Comparison of ENCODE assay signal across 9 cellular contexts in genomic region chr19:13089139-13089856, GRCh38. TPM values are rescaled to one million over a fixed set of nuclear protein-coding genes. Genes with fewer than 3 reads are reported as not detected.
A peak's percentile ranks its signal among the peaks of the same experiment; 100 is the strongest.
DNase-seq lines count a peak whose midpoint lies in the region; ATAC-seq and TF ChIP-seq lines count a peak whose summit lies in the region.
"Had no signal": no experiment of that assay in that cellular context is flagged by ENCODE, and none has a peak within 500 bp of the region (broad histone marks: within the 10 kb centered on the region; RNA-seq: fewer than 3 reads in every experiment).

No MANE protein-coding gene starts in this region.

- no peak overlapping the region for H3K4me3 ChIP-seq in epithelial cell of proximal tubule (ENCODE audit: low read depth, low read length)

- H3K4me3 Mint-ChIP-seq in stimulated activated naive B cell treated with anti-CD40 and anti-IgM and Interleukin-4, amounts not matched to agents 10 μg/mL and 1 μg/mL and 100 μg/mL, for 72 hours = no peak overlapping the region
- H3K4me3 Mint-ChIP-seq: CD4-positive, alpha-beta memory T cell had no signal

- peak; percentile 18 to 42 for DNase-seq in NCI-H524 (lab: John Stamatoyannopoulos, UW)
- DNase-seq in NCI-H524 treated with DMSO at 0.1 percent for 48 hours (lab: John Stamatoyannopoulos, UW) = no peak
- peak; percentile 38 for DNase-seq in NCI-H69 (lab: John Stamatoyannopoulos, UW)
- no peak for DNase-seq in epithelial cell of proximal tubule (ENCODE audit: low read depth)
- DNase-seq in stimulated activated naive B cell treated with anti-CD40 and anti-IgM and Interleukin-4, amounts not matched to agents 10 μg/mL and 1 μg/mL and 100 μg/mL, for 72 hours = no peak
- DNase-seq in mucosa of gallbladder (ENCODE audit: low spot score) = no peak
- no peak for DNase-seq in stimulated activated CD4-positive, alpha-beta T cell treated with anti-CD3 and anti-CD28 coated beads, Interleukin-2, amount 100 ng/mL, for 48 hours
- no peak for DNase-seq in NCI-H1417 treated with DMSO at 0.1 percent for 48 hours (lab: John Stamatoyannopoulos, UW)

- no peaks in the 10 kb centered on the region for H3K36me3 Mint-ChIP-seq in stimulated activated naive B cell treated with anti-CD40 and anti-IgM and Interleukin-4, amounts not matched to agents 10 μg/mL and 1 μg/mL and 100 μg/mL, for 72 hours
- H3K36me3 Mint-ChIP-seq: CD4-positive, alpha-beta memory T cell had no signal

- ATAC-seq in stimulated activated naive B cell treated with anti-CD40 and anti-IgM and Interleukin-4, amounts not matched to agents 10 μg/mL and 1 μg/mL and 100 μg/mL, for 72 hours (replicated peaks) = peak; percentile 62 to 71

- TF ChIP-seq CTCF in epithelial cell of proximal tubule (conservative IDR thresholded peaks at IDR 0.05; ENCODE audit: low read depth, low read length) = peak; percentile 44

- no peaks in the 10 kb centered on the region for H3K9me3 Mint-ChIP-seq in stimulated activated naive B cell treated with anti-CD40 and anti-IgM and Interleukin-4, amounts not matched to agents 10 μg/mL and 1 μg/mL and 100 μg/mL, for 72 hours
- H3K9me3 Mint-ChIP-seq: CD4-positive, alpha-beta memory T cell had no signal

- H3K27me3 Mint-ChIP-seq in stimulated activated naive B cell treated with anti-CD40 and anti-IgM and Interleukin-4, amounts not matched to agents 10 μg/mL and 1 μg/mL and 100 μg/mL, for 72 hours = no peaks in the 10 kb centered on the region

- H3K4me1 Mint-ChIP-seq in stimulated activated naive B cell treated with anti-CD40 and anti-IgM and Interleukin-4, amounts not matched to agents 10 μg/mL and 1 μg/mL and 100 μg/mL, for 72 hours = peaks cover 7% of the 10 kb centered on the region in 2 donors

- no peak overlapping the region for H3K27ac Mint-ChIP-seq in stimulated activated naive B cell treated with anti-CD40 and anti-IgM and Interleukin-4, amounts not matched to agents 10 μg/mL and 1 μg/mL and 100 μg/mL, for 72 hours

RNA-seq across cellular contexts. Expression of gene LYL1, which starts 13.4 kb away (rescaled TPM):
- total RNA-seq in epithelial cell of proximal tubule (4.0 and 6.9 TPM in 2 replicates), mucosa of gallbladder (11.7 TPM)

RNA-seq across cellular contexts. Expression of gene TRMT1, which starts 27.2 kb away (rescaled TPM):
- total RNA-seq in epithelial cell of proximal tubule (49.9 and 56.1 TPM in 2 replicates), mucosa of gallbladder (35.0 TPM)

RNA-seq across cellular contexts. Expression of gene NACC1, which starts 28.8 kb away (rescaled TPM):
- total RNA-seq in epithelial cell of proximal tubule = 72.2 and 114 TPM in 2 replicates
- 72.0 TPM for total RNA-seq in mucosa of gallbladder

Comparison
In these comparisons a context has a peak if more than half of its experiments do, and no peak if none do; other contexts are left out.
1. DNase-seq: peak in NCI-H524 (2 of 2) and NCI-H69 (single experiment); none in NCI-H524 treated with DMSO at 0.1 percent for 48 hours (single experiment), epithelial cell of proximal tubule (single experiment), stimulated activated naive B cell treated with anti-CD40 and anti-IgM and Interleukin-4, amounts not matched to agents 10 μg/mL and 1 μg/mL and 100 μg/mL, for 72 hours (single experiment), mucosa of gallbladder (single experiment), stimulated activated CD4-positive, alpha-beta T cell treated with anti-CD3 and anti-CD28 coated beads, Interleukin-2, amount 100 ng/mL, for 48 hours (0 of 2) and NCI-H1417 treated with DMSO at 0.1 percent for 48 hours (single experiment).